ENCODE assay signal across 19 cellular contexts in the genomic region with DNA sequence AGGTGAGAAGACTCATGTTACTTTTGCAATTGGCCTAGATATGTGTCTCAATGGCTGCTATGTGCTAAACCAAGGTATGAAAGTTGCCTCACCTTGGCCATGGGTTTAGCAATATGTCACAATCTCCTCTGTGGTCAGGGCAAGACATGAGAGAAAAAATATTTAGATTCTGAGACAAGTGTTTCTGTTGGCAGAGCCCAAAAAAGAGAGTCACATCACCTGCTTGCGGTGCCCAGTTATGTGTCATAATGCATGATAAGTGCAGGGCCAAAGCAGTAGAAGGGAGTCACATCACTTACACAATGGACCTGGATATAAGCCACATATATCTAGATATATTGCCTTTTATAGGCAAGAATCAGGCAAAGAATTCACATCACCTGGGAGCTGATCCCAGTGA.
DNase-seq lines count a peak whose midpoint lies in the region; ATAC-seq, FAIRE-seq and TF ChIP-seq lines count a peak whose summit lies in the region.
"Had no signal": no experiment of that assay in that cellular context is flagged by ENCODE, and none has a peak within 500 bp of the region (broad histone marks: within the 10 kb centered on the region; RNA-seq: fewer than 3 reads in every experiment).

No MANE protein-coding gene starts in this region.

- no peaks in the 10 kb centered on the region for H3K9me3 ChIP-seq in neutrophil
- H3K9me3 ChIP-seq: Caco-2 had no signal

- peaks cover 0 to 72% of the 10 kb centered on the region in 2 experiments for H3K4me1 ChIP-seq in neutrophil (ENCODE audit: control insufficient read depth in 1 of 2, insufficient read depth in 1 of 2, low read depth in 1 of 2, low read length in 1 of 2)
- H3K4me1 ChIP-seq: Caco-2 had no signal

- H3K4me3 ChIP-seq in bronchial epithelial cell (ENCODE audit: low read depth, low read length) (no peak overlapping the region), neutrophil (ENCODE audit: low read depth in 1 of 2, low read length in 1 of 2) (no peak overlapping the region)
- H3K4me3 ChIP-seq: GM23338 had no signal

- DNase-seq in SKM-1 (lab: John Stamatoyannopoulos, UW; ENCODE audit: unreplicated experiment) = peak; percentile 3
- DNase-seq in bronchial epithelial cell (ENCODE audit: low read depth) = peak; percentile 83
- no peak for DNase-seq in amygdala (lab: John Stamatoyannopoulos, UW)
- no peak for DNase-seq in HUDEP-2 (lab: John Stamatoyannopoulos, UW; ENCODE audit: unreplicated experiment in 76 of 76)
- DNase-seq: ACHN; Caco-2; CD4-positive, alpha-beta T cell; HCEC 1CT had no signal

- H3K36me3 ChIP-seq in bronchial epithelial cell (ENCODE audit: control insufficient read depth, insufficient read depth, low read length) = no peaks in the 10 kb centered on the region
- H3K36me3 ChIP-seq in neutrophil = no peaks in the 10 kb centered on the region

- H3K27ac ChIP-seq in neutrophil = peak overlapping the region; percentile 84
- H3K27ac ChIP-seq: C4-2B had no signal

- FAIRE-seq in bronchial epithelial cell (lab: Jason Lieb, UNC) = no peak
- FAIRE-seq: A204.1, D721Med, G401.6, GM12891, H54, HepG2, HTR-8/SVneo had no signal

- no peak for TF ChIP-seq CTCF in bronchial epithelial cell (IDR thresholded peaks at IDR 0.05; ENCODE audit: insufficient read depth, low read length, severe bottlenecking)
- TF ChIP-seq CTCF in neutrophil (IDR thresholded peaks at IDR 0.05) = no peak

- no peak for ATAC-seq in HG03097 (IDR thresholded peaks at IDR 0.05; ENCODE audit: low FRiP score, unreplicated experiment)
- ATAC-seq: GM23338, HepG2 had no signal

- H3K27me3 ChIP-seq in bronchial epithelial cell (ENCODE audit: control insufficient read depth, insufficient read depth, low read length) (no peaks in the 10 kb centered on the region), neutrophil (no peaks in the 10 kb centered on the region)

Comparison
In these comparisons a context has a peak if more than half of its experiments do, and no peak if none do; other contexts are left out.
1. DNase-seq: peak in SKM-1 (single experiment) and bronchial epithelial cell (single experiment); none in amygdala (0 of 56) and HUDEP-2 (0 of 76).